In the genomic region with DNA sequence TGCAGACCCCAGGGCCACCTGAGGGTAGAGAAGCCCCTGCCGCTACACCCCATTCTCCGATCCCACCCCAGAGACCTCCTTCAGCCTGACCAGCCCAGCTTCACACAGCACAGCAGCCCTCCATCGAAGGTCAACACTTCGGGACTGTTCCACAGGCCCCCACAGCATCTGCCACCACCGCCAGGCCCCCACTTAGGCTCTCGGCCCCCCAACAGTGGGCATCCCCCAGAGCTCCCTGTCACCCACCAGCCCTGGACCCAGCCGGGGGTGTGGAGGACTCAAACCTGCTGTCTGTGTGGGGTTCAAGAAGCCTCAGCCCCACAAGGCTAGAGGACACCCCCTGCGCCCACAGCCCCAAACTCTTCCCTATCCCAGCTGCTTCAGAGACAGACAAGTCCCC, we compare ENCODE assay signal across 1 cellular context.
TF ChIP-seq lines count a peak whose summit lies in the region.

No MANE protein-coding gene starts in this region.

TF ChIP-seq in SK-N-SH, 30 proteins besides CTCF, POLR2A, EP300 and RAD21:
- no peak for TF ChIP-seq RFX5 (IDR thresholded peaks at IDR 0.05; ENCODE audit: low read length)
- TF ChIP-seq, protein P1, sequence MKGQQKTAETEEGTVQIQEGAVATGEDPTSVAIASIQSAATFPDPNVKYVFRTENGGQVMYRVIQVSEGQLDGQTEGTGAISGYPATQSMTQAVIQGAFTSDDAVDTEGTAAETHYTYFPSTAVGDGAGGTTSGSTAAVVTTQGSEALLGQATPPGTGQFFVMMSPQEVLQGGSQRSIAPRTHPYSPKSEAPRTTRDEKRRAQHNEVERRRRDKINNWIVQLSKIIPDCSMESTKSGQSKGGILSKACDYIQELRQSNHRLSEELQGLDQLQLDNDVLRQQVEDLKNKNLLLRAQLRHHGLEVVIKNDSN (IDR thresholded peaks at IDR 0.05; ENCODE audit: borderline replicate concordance, low read depth) = no peak
- TF ChIP-seq GABPA (IDR thresholded peaks at IDR 0.05; ENCODE audit: low read depth) = no peak
- TF ChIP-seq GATA2 (CRISPR knock-in tag; IDR thresholded peaks at IDR 0.05) = no peak
- TF ChIP-seq TAF1 (IDR thresholded peaks at IDR 0.05; ENCODE audit: borderline replicate concordance, low read depth, low read length) = no peak
- TF ChIP-seq TCF12 (IDR thresholded peaks at IDR 0.05) = no peak
- TF ChIP-seq SIN3A (IDR thresholded peaks at IDR 0.05; ENCODE audit: borderline replicate concordance, low read depth, low read length) = no peak
- TF ChIP-seq, protein P2, sequence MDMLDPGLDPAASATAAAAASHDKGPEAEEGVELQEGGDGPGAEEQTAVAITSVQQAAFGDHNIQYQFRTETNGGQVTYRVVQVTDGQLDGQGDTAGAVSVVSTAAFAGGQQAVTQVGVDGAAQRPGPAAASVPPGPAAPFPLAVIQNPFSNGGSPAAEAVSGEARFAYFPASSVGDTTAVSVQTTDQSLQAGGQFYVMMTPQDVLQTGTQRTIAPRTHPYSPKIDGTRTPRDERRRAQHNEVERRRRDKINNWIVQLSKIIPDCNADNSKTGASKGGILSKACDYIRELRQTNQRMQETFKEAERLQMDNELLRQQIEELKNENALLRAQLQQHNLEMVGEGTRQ (IDR thresholded peaks at IDR 0.05; ENCODE audit: borderline replicate concordance, low read depth, low read length) = no peak
- no peak for TF ChIP-seq NFIC (IDR thresholded peaks at IDR 0.05; ENCODE audit: borderline replicate concordance)
- TF ChIP-seq EZH2phosphoT487 (IDR thresholded peaks at IDR 0.05; ENCODE audit: borderline replicate concordance, low read depth) = no peak
- TF ChIP-seq CHD2 (IDR thresholded peaks at IDR 0.05; ENCODE audit: low read length, partially characterized antibody) = no peak
- TF ChIP-seq, protein P3, sequence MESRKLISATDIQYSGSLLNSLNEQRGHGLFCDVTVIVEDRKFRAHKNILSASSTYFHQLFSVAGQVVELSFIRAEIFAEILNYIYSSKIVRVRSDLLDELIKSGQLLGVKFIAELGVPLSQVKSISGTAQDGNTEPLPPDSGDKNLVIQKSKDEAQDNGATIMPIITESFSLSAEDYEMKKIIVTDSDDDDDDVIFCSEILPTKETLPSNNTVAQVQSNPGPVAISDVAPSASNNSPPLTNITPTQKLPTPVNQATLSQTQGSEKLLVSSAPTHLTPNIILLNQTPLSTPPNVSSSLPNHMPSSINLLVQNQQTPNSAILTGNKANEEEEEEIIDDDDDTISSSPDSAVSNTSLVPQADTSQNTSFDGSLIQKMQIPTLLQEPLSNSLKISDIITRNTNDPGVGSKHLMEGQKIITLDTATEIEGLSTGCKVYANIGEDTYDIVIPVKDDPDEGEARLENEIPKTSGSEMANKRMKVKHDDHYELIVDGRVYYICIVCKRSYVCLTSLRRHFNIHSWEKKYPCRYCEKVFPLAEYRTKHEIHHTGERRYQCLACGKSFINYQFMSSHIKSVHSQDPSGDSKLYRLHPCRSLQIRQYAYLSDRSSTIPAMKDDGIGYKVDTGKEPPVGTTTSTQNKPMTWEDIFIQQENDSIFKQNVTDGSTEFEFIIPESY (IDR thresholded peaks at IDR 0.05; ENCODE audit: borderline replicate concordance, low read depth) = no peak
- TF ChIP-seq TEAD4 (IDR thresholded peaks at IDR 0.05; ENCODE audit: borderline replicate concordance, insufficient read depth) = no peak
- no peak for TF ChIP-seq MXI1 (IDR thresholded peaks at IDR 0.05; ENCODE audit: low read depth, low read length)
- TF ChIP-seq JUND (IDR thresholded peaks at IDR 0.05) = no peak
- TF ChIP-seq, protein P4, sequence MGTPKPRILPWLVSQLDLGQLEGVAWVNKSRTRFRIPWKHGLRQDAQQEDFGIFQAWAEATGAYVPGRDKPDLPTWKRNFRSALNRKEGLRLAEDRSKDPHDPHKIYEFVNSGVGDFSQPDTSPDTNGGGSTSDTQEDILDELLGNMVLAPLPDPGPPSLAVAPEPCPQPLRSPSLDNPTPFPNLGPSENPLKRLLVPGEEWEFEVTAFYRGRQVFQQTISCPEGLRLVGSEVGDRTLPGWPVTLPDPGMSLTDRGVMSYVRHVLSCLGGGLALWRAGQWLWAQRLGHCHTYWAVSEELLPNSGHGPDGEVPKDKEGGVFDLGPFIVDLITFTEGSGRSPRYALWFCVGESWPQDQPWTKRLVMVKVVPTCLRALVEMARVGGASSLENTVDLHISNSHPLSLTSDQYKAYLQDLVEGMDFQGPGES (IDR thresholded peaks at IDR 0.05; ENCODE audit: low read depth, low read length) = no peak
- no peak for TF ChIP-seq SMC3 (IDR thresholded peaks at IDR 0.05; ENCODE audit: low read depth, low read length)
- TF ChIP-seq RCOR1 (IDR thresholded peaks at IDR 0.05; ENCODE audit: low read length) = no peak
- TF ChIP-seq ELF1 (IDR thresholded peaks at IDR 0.05) = no peak
TF ChIP-seq in SK-N-SH: peak in this region for 0.
